14 cellular contexts compared by ENCODE assay signal in genomic region chr11:73240190-73240781, GRCh38. TPM values are rescaled to one million over a fixed set of nuclear protein-coding genes. Genes with fewer than 3 reads are reported as not detected.
A peak's percentile ranks its signal among the peaks of the same experiment; 100 is the strongest.
DNase-seq lines count a peak whose midpoint lies in the region; ATAC-seq and TF ChIP-seq lines count a peak whose summit lies in the region.
"Had no signal": no experiment of that assay in that cellular context is flagged by ENCODE, and none has a peak within 500 bp of the region (broad histone marks: within the 10 kb centered on the region; RNA-seq: fewer than 3 reads in every experiment).

No MANE protein-coding gene starts in this region.

- H4K20me1 ChIP-seq in fibroblast of lung (ENCODE audit: control insufficient read depth, extremely low read depth, insufficient read depth, low read length), result no peaks in the 10 kb centered on the region

- DNase-seq in fibroblast of lung (ENCODE audit: low read depth in 2 of 2) (peak; percentile 38 to 41), lower lobe of right lung (no peak), type B pancreatic cell (ENCODE audit: extremely low spot score, unreplicated experiment) (no peak), caudate nucleus (lab: John Stamatoyannopoulos, UW) (no peak)
- DNase-seq: BE2C, SHP77 treated with DMSO at 0.1 percent for 48 hours had no signal

- H3K36me3 Mint-ChIP-seq in type B pancreatic cell, result no peaks in the 10 kb centered on the region

- no peak overlapping the region for H3K9ac ChIP-seq in fibroblast of lung (ENCODE audit: insufficient read depth, low read length)

- no peak for TF ChIP-seq RAD21 in Ishikawa (IDR thresholded peaks at IDR 0.05; ENCODE audit: low read depth)

- H3K4me3 ChIP-seq in ACC112 (ENCODE audit: low read depth, low read length) (no peak overlapping the region), fibroblast of lung (replicated peaks in 1 of 4; ENCODE audit: control extremely low read depth in 1 of 4, insufficient read depth in 1 of 4, low read depth in 3 of 4, low read length in 4 of 4) (no peak overlapping the region), lower lobe of right lung (no peak overlapping the region)
- H3K4me3 ChIP-seq: HAP-1, suprapubic skin had no signal

- H3K9me3 Mint-ChIP-seq in type B pancreatic cell, result no peaks in the 10 kb centered on the region
- H3K9me3 Mint-ChIP-seq: central memory CD8-positive, alpha-beta T cell had no signal

- intact Hi-C loops in lower lobe of right lung (cut with DNase I), result no loop called here

- no peaks in the 10 kb centered on the region for H3K79me2 ChIP-seq in ACC112 (ENCODE audit: control insufficient read depth, insufficient read depth, low read length, unreplicated experiment)
- H3K79me2 ChIP-seq in fibroblast of lung (ENCODE audit: control insufficient read depth, insufficient read depth, low read length), result no peaks in the 10 kb centered on the region

- H3K4me3 Mint-ChIP-seq in type B pancreatic cell, result no peak overlapping the region
- H3K4me3 Mint-ChIP-seq: central memory CD8-positive, alpha-beta T cell had no signal

- H3K9me3 ChIP-seq in fibroblast of lung (ENCODE audit: control insufficient read depth, insufficient read depth, low read depth, low read length) (no peaks in the 10 kb centered on the region), lower lobe of right lung (no peaks in the 10 kb centered on the region)
- H3K9me3 ChIP-seq: BE2C, HAP-1, suprapubic skin had no signal

- TF ChIP-seq CTCF in fibroblast of lung (conservative IDR thresholded peaks at IDR 0.05 in 1 of 2, IDR thresholded peaks at IDR 0.05 in 1 of 2; ENCODE audit: low read depth in 1 of 2, low read length in 2 of 2) (no peak), lower lobe of right lung (IDR thresholded peaks at IDR 0.05) (no peak), type B pancreatic cell (conservative IDR thresholded peaks at IDR 0.05) (no peak)

- peak; percentile 25; the same call in 1 of the 2 replicates for TF ChIP-seq EP300 in Ishikawa (IDR thresholded peaks at IDR 0.05; ENCODE audit: borderline replicate concordance)

- H3K36me3 ChIP-seq in ACC112 (ENCODE audit: insufficient read depth, low read length), result no peaks in the 10 kb centered on the region
- no peaks in the 10 kb centered on the region for H3K36me3 ChIP-seq in fibroblast of lung (ENCODE audit: control insufficient read depth, insufficient read depth, low read length)
- H3K36me3 ChIP-seq in lower lobe of right lung, result no peaks in the 10 kb centered on the region
- H3K36me3 ChIP-seq: BE2C, HAP-1, suprapubic skin had no signal

- peak overlapping the region; percentile 32; the same call in 1 of the 2 replicates for H3K27ac ChIP-seq in ACC112 (ENCODE audit: low read depth, low read length)
- no peak overlapping the region for H3K27ac ChIP-seq in fibroblast of lung (ENCODE audit: insufficient read depth, low read length)
- no peak overlapping the region for H3K27ac ChIP-seq in lower lobe of right lung
- H3K27ac ChIP-seq in caudate nucleus (ENCODE audit: low read depth, low read length), result no peak overlapping the region
- H3K27ac ChIP-seq: foreskin keratinocyte, suprapubic skin had no signal

- peaks cover 24% of the 10 kb centered on the region for H3K4me1 Mint-ChIP-seq in type B pancreatic cell (ENCODE audit: unreplicated experiment)

- H3K4me2 ChIP-seq in fibroblast of lung (ENCODE audit: extremely low read depth, insufficient read depth, low read length), result no peak overlapping the region

- H3K4me1 ChIP-seq in ACC112 (ENCODE audit: control insufficient read depth, insufficient read depth, low read length, unreplicated experiment) (peaks cover 47% of the 10 kb centered on the region), fibroblast of lung (ENCODE audit: control insufficient read depth, extremely low read depth, insufficient read depth, low read length) (peaks cover 6% of the 10 kb centered on the region), lower lobe of right lung (peaks cover 24% of the 10 kb centered on the region)
- H3K4me1 ChIP-seq: foreskin keratinocyte had no signal

- no peaks in the 10 kb centered on the region for H3K27me3 ChIP-seq in ACC112 (ENCODE audit: insufficient read depth, low read length)
- no peaks in the 10 kb centered on the region for H3K27me3 ChIP-seq in fibroblast of lung (ENCODE audit: control insufficient read depth, insufficient read depth, low read length)
- no peaks in the 10 kb centered on the region for H3K27me3 ChIP-seq in lower lobe of right lung (ENCODE audit: low read depth)
- H3K27me3 ChIP-seq: BE2C, foreskin keratinocyte, suprapubic skin had no signal

- H2AFZ ChIP-seq in ACC112 (ENCODE audit: low read length, unreplicated experiment) (peak overlapping the region; percentile 31), fibroblast of lung (ENCODE audit: low read length) (no peak overlapping the region)

- no peak overlapping the region for H3K27ac Mint-ChIP-seq in type B pancreatic cell

- no peaks in the 10 kb centered on the region for H3K27me3 Mint-ChIP-seq in type B pancreatic cell

- peak; percentile 13 to 35 for ATAC-seq in lower lobe of right lung
- ATAC-seq in SK-N-SH treated with all-trans-retinoic acid at 6 μM for 48 hours, result no peak
- no peak for ATAC-seq in GM21723 (IDR thresholded peaks at IDR 0.05; ENCODE audit: unreplicated experiment)
- ATAC-seq: foreskin keratinocyte had no signal

TF ChIP-seq in Ishikawa, 13 proteins besides CTCF, POLR2A, EP300 and RAD21 (continues in another document):
- TF ChIP-seq TCF12 (IDR thresholded peaks at IDR 0.05; ENCODE audit: low read depth) (peak; percentile 72), FOXM1 (IDR thresholded peaks at IDR 0.05; ENCODE audit: borderline replicate concordance, low read depth) (peak; percentile 37; the same call in 1 of the 2 replicates), YY1 (IDR thresholded peaks at IDR 0.05; ENCODE audit: low read depth) (peak; percentile 56; the same call in 1 of the 2 replicates), NFIC (IDR thresholded peaks at IDR 0.05) (peak; percentile 56), CEBPB (IDR thresholded peaks at IDR 0.05) (peak; percentile 59; the same call in 1 of the 2 replicates), TEAD4 (IDR thresholded peaks at IDR 0.05) (no peak), USF1 (IDR thresholded peaks at IDR 0.05) (peak; percentile 75), CREB1 (IDR thresholded peaks at IDR 0.05; ENCODE audit: low read depth) (no peak), EGR1 (IDR thresholded peaks at IDR 0.05) (peak; percentile 60)
- TF ChIP-seq, protein P1, sequence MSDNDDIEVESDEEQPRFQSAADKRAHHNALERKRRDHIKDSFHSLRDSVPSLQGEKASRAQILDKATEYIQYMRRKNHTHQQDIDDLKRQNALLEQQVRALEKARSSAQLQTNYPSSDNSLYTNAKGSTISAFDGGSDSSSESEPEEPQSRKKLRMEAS (IDR thresholded peaks at IDR 0.05), result peak; percentile 22; the same call in 1 of the 2 replicates

TF ChIP-seq in SK-N-SH treated with all-trans-retinoic acid at 6 μM for 48 hours, 23 proteins besides CTCF, POLR2A, EP300 and RAD21 (continues in another document):
- TF ChIP-seq CREB5 (CRISPR knock-in tag; IDR thresholded peaks at IDR 0.05; ENCODE audit: low read depth) (no peak), CSRNP3 (CRISPR knock-in tag; IDR thresholded peaks at IDR 0.05) (no peak), BACH2 (CRISPR knock-in tag; IDR thresholded peaks at IDR 0.05; ENCODE audit: borderline replicate concordance) (no peak), TOX (CRISPR knock-in tag; IDR thresholded peaks at IDR 0.05; ENCODE audit: borderline replicate concordance) (no peak), ESRRG (CRISPR knock-in tag; IDR thresholded peaks at IDR 0.05) (no peak), GLIS3 (CRISPR knock-in tag; IDR thresholded peaks at IDR 0.05) (no peak), SNAI2 (CRISPR knock-in tag; IDR thresholded peaks at IDR 0.05) (no peak), ZC3H10 (CRISPR knock-in tag; IDR thresholded peaks at IDR 0.05) (no peak)

RNA-seq across cellular contexts. Expression of gene P2RY2, which starts 22.2 kb away (rescaled TPM):
- total RNA-seq in fibroblast of lung (under 0.01 and 0.17 TPM in 2 replicates), lower lobe of right lung (6.5 TPM), type B pancreatic cell (ENCODE audit: low replicate concordance) (12.1 and 25.3 TPM in 2 replicates)
- polyA plus RNA-seq in fibroblast of lung, result 0.05 TPM in 1 of 2 replicates, not detected in the other
- polyA plus RNA-seq in fibroblast of lung (2012), result 0.08 TPM in 1 of 2 replicates, not detected in the other
- polyA minus RNA-seq in fibroblast of lung (ENCODE audit: low replicate concordance), result not detected in 2 replicates

RNA-seq across cellular contexts. Expression of gene P2RY6, which starts 31.9 kb away (rescaled TPM):
- 0.26 and 0.33 TPM in 2 replicates for total RNA-seq in fibroblast of lung
- polyA plus RNA-seq in fibroblast of lung, result 0.12 and 0.24 TPM in 2 replicates
- polyA plus RNA-seq in fibroblast of lung (2012), result 0.10 and 0.22 TPM in 2 replicates
- polyA minus RNA-seq in fibroblast of lung (ENCODE audit: low replicate concordance), result 0.27 TPM in 1 of 2 replicates, not detected in the other
- total RNA-seq in lower lobe of right lung, result 3.6 TPM
- total RNA-seq in type B pancreatic cell (ENCODE audit: low replicate concordance), result 3.0 and 14.8 TPM in 2 replicates
- total RNA-seq: foreskin keratinocyte had no signal
- polyA plus RNA-seq: foreskin keratinocyte had no signal

Comparison
In these comparisons a context has a peak if more than half of its experiments do, and no peak if none do; other contexts are left out.
1. DNase-seq: peak in fibroblast of lung (2 of 2); none in lower lobe of right lung (single experiment), type B pancreatic cell (single experiment) and caudate nucleus (0 of 61).
2. ATAC-seq: peak in lower lobe of right lung (2 of 2); none in SK-N-SH treated with all-trans-retinoic acid at 6 μM for 48 hours (single experiment) and GM21723 (single experiment).